ENCODE assay signal across 8 cellular contexts in the genomic region with DNA sequence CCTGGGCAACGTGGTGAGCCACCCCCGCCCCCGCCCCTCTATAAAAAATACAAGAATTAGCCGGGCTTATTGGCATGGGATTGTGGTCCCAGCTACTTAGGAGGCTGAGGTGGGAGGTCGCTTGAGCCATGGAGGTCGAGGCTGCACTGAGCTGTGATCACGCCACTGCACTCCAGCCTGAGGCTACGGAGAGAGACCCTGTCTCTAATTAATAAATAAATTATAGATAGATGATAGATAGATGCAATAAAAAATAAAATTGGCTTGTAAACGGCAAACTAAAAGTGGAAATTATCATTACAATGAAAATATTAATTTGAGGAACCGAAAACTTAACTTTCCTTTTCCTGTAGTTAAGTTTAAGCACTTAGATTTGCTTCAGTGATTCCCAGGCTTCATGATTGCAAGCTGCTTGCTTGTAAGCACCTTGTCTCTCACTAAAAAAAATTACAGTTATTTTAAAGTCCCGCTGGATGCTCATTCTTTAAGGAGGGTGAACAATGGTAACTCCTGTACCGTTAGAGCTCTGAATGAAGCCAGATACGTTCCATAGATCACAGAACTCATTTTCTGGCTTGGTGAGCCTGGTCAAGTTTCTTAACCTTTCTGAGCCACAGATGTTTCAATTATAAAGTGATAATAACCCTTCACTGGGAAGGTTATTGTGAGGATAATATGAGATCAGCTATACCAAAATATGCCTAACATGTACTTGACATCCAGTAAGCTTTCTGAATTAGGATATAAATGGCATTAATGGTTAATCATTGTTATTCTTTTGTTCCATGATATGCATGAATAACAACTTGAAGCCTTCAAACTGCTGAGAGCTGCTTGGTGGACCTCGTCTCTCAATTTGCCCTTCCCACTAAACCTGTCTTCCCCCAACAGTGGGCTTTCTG. TPM values are rescaled to one million over a fixed set of nuclear protein-coding genes. Genes with fewer than 3 reads are reported as not detected.
DNase-seq lines count a peak whose midpoint lies in the region; ATAC-seq and TF ChIP-seq lines count a peak whose summit lies in the region.

No MANE protein-coding gene starts in this region.

- POLR2A ChIA-PET in activated naive CD8-positive, alpha-beta T cell treated with anti-CD3 and anti-CD28 coated beads, Interleukin-2, amount 10 ng/mL, durations not matched to agents 7 days and 5 days (lab: Charles Lee) = interaction anchor here (0.9 to 2.0 kb wide), 3 partner anchors 9 to 50 kb away, joined by 3 to 11 read pairs (median 5); partner anchors contain the start of gene NARS1

- TF ChIP-seq RAD21 in liver (IDR thresholded peaks at IDR 0.05) = no peak

- peak overlapping the region; percentile 50 to 81 (median 70) for H3K4me3 ChIP-seq in heart left ventricle
- peak overlapping the region; percentile 82 to 86 (median 83) for H3K4me3 ChIP-seq in liver (ENCODE audit: low read depth in 1 of 3, low read length in 3 of 3)
- H3K4me3 ChIP-seq in upper lobe of right lung = peak overlapping the region; percentile 67

- H3K9ac ChIP-seq in liver (ENCODE audit: low read depth in 1 of 2, low read length in 2 of 2) = peak overlapping the region; percentile 57 to 74

- WGBS in heart left ventricle, 4 donors = 60 to 63% (median 62%) methylated on average over 14 of the region's 14 CpGs
- WGBS in liver = 60% methylated on average over 14 of the region's 14 CpGs

- H3K36me3 ChIP-seq in heart left ventricle (no peaks in the 10 kb centered on the region), liver (ENCODE audit: control insufficient read depth in 4 of 4, insufficient read depth in 3 of 4, low read depth in 1 of 4, low read length in 3 of 4) (no peaks in the 10 kb centered on the region), upper lobe of right lung (no peaks in the 10 kb centered on the region)

- TF ChIP-seq POLR2A in heart left ventricle (IDR thresholded peaks at IDR 0.05) = no peak

- H3K27me3 ChIP-seq in heart left ventricle = no peaks in the 10 kb centered on the region
- no peaks in the 10 kb centered on the region for H3K27me3 ChIP-seq in liver (ENCODE audit: control insufficient read depth in 4 of 4, insufficient read depth in 4 of 4, low read length in 3 of 4)
- no peaks in the 10 kb centered on the region for H3K27me3 ChIP-seq in upper lobe of right lung

- peak overlapping the region; percentile 97 for H3K4me3 Mint-ChIP-seq in activated naive CD8-positive, alpha-beta T cell treated with anti-CD3 and anti-CD28 coated beads, Interleukin-2, amount 10 ng/mL, durations not matched to agents 7 days and 5 days

- peak in 1 of 4 donors; percentile 6 for ATAC-seq in heart left ventricle
- no peak for ATAC-seq in Right ventricle myocardium superior (ENCODE audit: poor library complexity)
- ATAC-seq in HG03066 (IDR thresholded peaks at IDR 0.05; ENCODE audit: low read depth, unreplicated experiment) = peak; percentile 38
- ATAC-seq in activated naive CD8-positive, alpha-beta T cell treated with anti-CD3 and anti-CD28 coated beads, Interleukin-2, amount 10 ng/mL, durations not matched to agents 7 days and 5 days (ENCODE audit: low read depth) = no peak
- no peak for ATAC-seq in upper lobe of right lung

- peaks cover 0 to 18% (median 9%) of the 10 kb centered on the region in 12 donors for H3K4me1 ChIP-seq in heart left ventricle
- H3K4me1 ChIP-seq in liver (ENCODE audit: control insufficient read depth in 4 of 4, insufficient read depth in 4 of 4, low read length in 3 of 4) = peaks cover 0 to 10% (median 3%) of the 10 kb centered on the region in 4 donors
- peaks cover 13% of the 10 kb centered on the region for H3K4me1 ChIP-seq in upper lobe of right lung

- intact Hi-C loops in heart left ventricle (cut with DNase I) (loop anchor here in 5 of 10 donors (2.0 to 10.0 kb wide), 7 partner anchors 174 to 494 kb away; partner anchors contain the start of genes ATP8B1 (in 1 of the 5) and NEDD4L (in 1 of the 5)), Right ventricle myocardium superior (cut with DNase I) (no loop called here), upper lobe of right lung (cut with DNase I) (no loop called here)

- peak overlapping the region; percentile 97 for H3K27ac Mint-ChIP-seq in activated naive CD8-positive, alpha-beta T cell treated with anti-CD3 and anti-CD28 coated beads, Interleukin-2, amount 10 ng/mL, durations not matched to agents 7 days and 5 days

- no peaks in the 10 kb centered on the region for H3K27me3 Mint-ChIP-seq in activated naive CD8-positive, alpha-beta T cell treated with anti-CD3 and anti-CD28 coated beads, Interleukin-2, amount 10 ng/mL, durations not matched to agents 7 days and 5 days

- TF ChIP-seq CTCF in heart left ventricle (IDR thresholded peaks at IDR 0.05) (no peak), liver (IDR thresholded peaks at IDR 0.05; ENCODE audit: low read depth, low read length, missing input control) (no peak), upper lobe of right lung (IDR thresholded peaks at IDR 0.05) (no peak)

- DNase-seq in heart left ventricle = no peak
- no peak for DNase-seq in Right ventricle myocardium superior
- no peak for DNase-seq in activated naive CD8-positive, alpha-beta T cell treated with anti-CD3 and anti-CD28 coated beads, Interleukin-2, amount 10 ng/mL, durations not matched to agents 7 days and 5 days
- DNase-seq in upper lobe of right lung = no peak
- no peak for DNase-seq in NCI-H1436 (lab: John Stamatoyannopoulos, UW)
- DNase-seq in NCI-H2196 treated with DMSO at 0.1 percent for 48 hours (lab: John Stamatoyannopoulos, UW; ENCODE audit: unreplicated experiment) = no peak

- H3K9me3 Mint-ChIP-seq in activated naive CD8-positive, alpha-beta T cell treated with anti-CD3 and anti-CD28 coated beads, Interleukin-2, amount 10 ng/mL, durations not matched to agents 7 days and 5 days = no peaks in the 10 kb centered on the region

- H3K9me3 ChIP-seq in heart left ventricle (no peaks in the 10 kb centered on the region), liver (ENCODE audit: control insufficient read depth in 4 of 4, low read length in 3 of 4) (no peaks in the 10 kb centered on the region), upper lobe of right lung (no peaks in the 10 kb centered on the region)

- peaks cover 16% of the 10 kb centered on the region for H3K4me1 Mint-ChIP-seq in activated naive CD8-positive, alpha-beta T cell treated with anti-CD3 and anti-CD28 coated beads, Interleukin-2, amount 10 ng/mL, durations not matched to agents 7 days and 5 days

- H3K27ac ChIP-seq in heart left ventricle (peak overlapping the region in 7 of 12 donors; percentile 42 to 90 (median 84)), liver (ENCODE audit: low read depth in 1 of 2, low read length in 2 of 2) (peak overlapping the region; percentile 51 to 85), upper lobe of right lung (peak overlapping the region; percentile 82)

- H3K36me3 Mint-ChIP-seq in activated naive CD8-positive, alpha-beta T cell treated with anti-CD3 and anti-CD28 coated beads, Interleukin-2, amount 10 ng/mL, durations not matched to agents 7 days and 5 days = peaks cover 4% of the 10 kb centered on the region

TF ChIP-seq in liver, 16 proteins besides CTCF, POLR2A, EP300 and RAD21:
- TF ChIP-seq, protein P1, sequence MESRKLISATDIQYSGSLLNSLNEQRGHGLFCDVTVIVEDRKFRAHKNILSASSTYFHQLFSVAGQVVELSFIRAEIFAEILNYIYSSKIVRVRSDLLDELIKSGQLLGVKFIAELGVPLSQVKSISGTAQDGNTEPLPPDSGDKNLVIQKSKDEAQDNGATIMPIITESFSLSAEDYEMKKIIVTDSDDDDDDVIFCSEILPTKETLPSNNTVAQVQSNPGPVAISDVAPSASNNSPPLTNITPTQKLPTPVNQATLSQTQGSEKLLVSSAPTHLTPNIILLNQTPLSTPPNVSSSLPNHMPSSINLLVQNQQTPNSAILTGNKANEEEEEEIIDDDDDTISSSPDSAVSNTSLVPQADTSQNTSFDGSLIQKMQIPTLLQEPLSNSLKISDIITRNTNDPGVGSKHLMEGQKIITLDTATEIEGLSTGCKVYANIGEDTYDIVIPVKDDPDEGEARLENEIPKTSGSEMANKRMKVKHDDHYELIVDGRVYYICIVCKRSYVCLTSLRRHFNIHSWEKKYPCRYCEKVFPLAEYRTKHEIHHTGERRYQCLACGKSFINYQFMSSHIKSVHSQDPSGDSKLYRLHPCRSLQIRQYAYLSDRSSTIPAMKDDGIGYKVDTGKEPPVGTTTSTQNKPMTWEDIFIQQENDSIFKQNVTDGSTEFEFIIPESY (IDR thresholded peaks at IDR 0.05) = no peak
- TF ChIP-seq SP1 (IDR thresholded peaks at IDR 0.05) (no peak), NR2F2 (IDR thresholded peaks at IDR 0.05) (no peak), ATF3 (IDR thresholded peaks at IDR 0.05) (no peak), RXRA (IDR thresholded peaks at IDR 0.05) (no peak)

RNA-seq across cellular contexts. Expression of gene NARS1, which starts 9.4 kb away (rescaled TPM):
- total RNA-seq in heart left ventricle (100 to 1,000 TPM in 8 of 9 donors, 10 to 100 TPM in 1; 90.3 to 158 (median 114) TPM), Right ventricle myocardium superior (108 TPM), liver (10 to 100 TPM; 64.4 to 81.8 TPM), upper lobe of right lung (92.5 TPM)
- polyA plus RNA-seq in heart left ventricle (100 to 1,000 TPM in 1 of 2 donors, 10 to 100 TPM in 1; 69.5 to 138 TPM), liver (10 to 100 TPM; 42.6 to 60.0 TPM)
- total RNA-seq in activated naive CD8-positive, alpha-beta T cell treated with anti-CD3 and anti-CD28 coated beads, Interleukin-2, amount 10 ng/mL, durations not matched to agents 7 days and 5 days = 10 to 100 TPM; 86.3 to 96.1 TPM

RNA-seq across cellular contexts. Expression of gene FECH, which starts 44.5 kb away (rescaled TPM):
- total RNA-seq in heart left ventricle (10 to 100 TPM; 29.0 to 93.3 (median 50.7) TPM), Right ventricle myocardium superior (34.5 TPM), liver (1,000 to 10,000 TPM in 1 of 2 donors, 10 to 100 TPM in 1; 45.6 to 1,262 TPM), upper lobe of right lung (20.0 TPM)
- polyA plus RNA-seq in heart left ventricle (10 to 100 TPM in 1 of 2 donors, 1 to 10 TPM in 1; 4.7 to 21.0 TPM), liver (10 to 100 TPM; 13.8 to 38.7 TPM)
- 10 to 100 TPM; 23.2 to 23.6 TPM for total RNA-seq in activated naive CD8-positive, alpha-beta T cell treated with anti-CD3 and anti-CD28 coated beads, Interleukin-2, amount 10 ng/mL, durations not matched to agents 7 days and 5 days
